Comparison of ENCODE assay signal across 8 cellular contexts in genomic region chr12:69238589-69239285, GRCh38. TPM values are rescaled to one million over a fixed set of nuclear protein-coding genes. Genes with fewer than 3 reads are reported as not detected.
DNase-seq lines count a peak whose midpoint lies in the region; TF ChIP-seq lines count a peak whose summit lies in the region.

No MANE protein-coding gene starts in this region.

- H3K36me3 Mint-ChIP-seq in activated CD4-positive, alpha-beta T cell treated with anti-CD3 and anti-CD28 coated beads, Interleukin-2, amount 10 ng/mL, durations not matched to agents 7 days and 5 days (ENCODE audit: low read depth), result peaks cover 20% of the 10 kb centered on the region
- H3K36me3 Mint-ChIP-seq in chondrocyte (ENCODE audit: low read depth), result no peaks in the 10 kb centered on the region
- peaks cover 7% of the 10 kb centered on the region for H3K36me3 Mint-ChIP-seq in neural crest cell (ENCODE audit: low read depth)

- no peak for DNase-seq in activated CD4-positive, alpha-beta T cell treated with anti-CD3 and anti-CD28 coated beads, Interleukin-2, amount 10 ng/mL, durations not matched to agents 7 days and 5 days
- no peak for DNase-seq in activated CD4-positive, alpha-beta T cell treated with anti-CD3 and anti-CD28 coated beads, Interleukin-2, amount 50 U/mL, for 4 hours
- DNase-seq in HuH-7.5 (ENCODE audit: low spot score), result peak; percentile 7
- no peak for DNase-seq in chondrocyte (ENCODE audit: low spot score)
- no peak for DNase-seq in neural crest cell (ENCODE audit: low read depth, low spot score)
- no peak for DNase-seq in NAMALWA (ENCODE audit: low spot score)
- DNase-seq in SIG-M5 treated with dmso at 0.1 percent for 504 hours (lab: John Stamatoyannopoulos, UW; ENCODE audit: unreplicated experiment), result no peak
- no peak for DNase-seq in middle frontal gyrus (ENCODE audit: extremely low spot score, low spot score)

- no peaks in the 10 kb centered on the region for H3K9me3 Mint-ChIP-seq in activated CD4-positive, alpha-beta T cell treated with anti-CD3 and anti-CD28 coated beads, Interleukin-2, amount 10 ng/mL, durations not matched to agents 7 days and 5 days
- no peaks in the 10 kb centered on the region for H3K9me3 Mint-ChIP-seq in chondrocyte (ENCODE audit: low read depth)
- no peaks in the 10 kb centered on the region for H3K9me3 Mint-ChIP-seq in neural crest cell

- H3K4me3 Mint-ChIP-seq in activated CD4-positive, alpha-beta T cell treated with anti-CD3 and anti-CD28 coated beads, Interleukin-2, amount 10 ng/mL, durations not matched to agents 7 days and 5 days, result peak overlapping the region; percentile 84
- H3K4me3 Mint-ChIP-seq in chondrocyte (ENCODE audit: unreplicated experiment), result peak overlapping the region; percentile 81
- H3K4me3 Mint-ChIP-seq in neural crest cell, result peak overlapping the region; percentile 87

- POLR2A ChIA-PET in activated CD4-positive, alpha-beta T cell treated with anti-CD3 and anti-CD28 coated beads, Interleukin-2, amount 10 ng/mL, durations not matched to agents 7 days and 5 days (lab: Charles Lee), result no interaction called here

- TF ChIP-seq CTCF in chondrocyte (IDR thresholded peaks at IDR 0.05), result no peak
- TF ChIP-seq CTCF in neural crest cell (conservative IDR thresholded peaks at IDR 0.05), result no peak

- peak overlapping the region; percentile 96 for H3K27ac Mint-ChIP-seq in activated CD4-positive, alpha-beta T cell treated with anti-CD3 and anti-CD28 coated beads, Interleukin-2, amount 10 ng/mL, durations not matched to agents 7 days and 5 days
- peak overlapping the region; percentile 92 for H3K27ac Mint-ChIP-seq in chondrocyte (ENCODE audit: unreplicated experiment)
- H3K27ac Mint-ChIP-seq in neural crest cell (ENCODE audit: unreplicated experiment), result peak overlapping the region; percentile 91

- H3K4me1 Mint-ChIP-seq in activated CD4-positive, alpha-beta T cell treated with anti-CD3 and anti-CD28 coated beads, Interleukin-2, amount 10 ng/mL, durations not matched to agents 7 days and 5 days, result peaks cover 45% of the 10 kb centered on the region
- peaks cover 39% of the 10 kb centered on the region for H3K4me1 Mint-ChIP-seq in chondrocyte (ENCODE audit: low read depth)
- H3K4me1 Mint-ChIP-seq in neural crest cell, result peaks cover 39% of the 10 kb centered on the region

- no peaks in the 10 kb centered on the region for H3K27me3 Mint-ChIP-seq in activated CD4-positive, alpha-beta T cell treated with anti-CD3 and anti-CD28 coated beads, Interleukin-2, amount 10 ng/mL, durations not matched to agents 7 days and 5 days
- H3K27me3 Mint-ChIP-seq in chondrocyte (ENCODE audit: low read depth) (no peaks in the 10 kb centered on the region), neural crest cell (ENCODE audit: low read depth) (no peaks in the 10 kb centered on the region)

- CTCF ChIA-PET in activated CD4-positive, alpha-beta T cell treated with anti-CD3 and anti-CD28 coated beads, Interleukin-2, amount 10 ng/mL, durations not matched to agents 7 days and 5 days (lab: Charles Lee), result interaction anchor here (0.6 kb wide), 1 partner anchor 139 kb away, joined by 3 read pairs; no protein-coding TSS in a partner anchor

RNA-seq across cellular contexts. Expression of gene CPSF6, which starts 0.6 kb away (rescaled TPM):
- 10 to 100 TPM; 94.4 to 97.4 TPM for total RNA-seq in activated CD4-positive, alpha-beta T cell treated with anti-CD3 and anti-CD28 coated beads, Interleukin-2, amount 10 ng/mL, durations not matched to agents 7 days and 5 days
- 50.3 to 55.9 TPM (median 51.6 TPM) in 3 replicates for total RNA-seq in chondrocyte
- 172 and 190 TPM in 2 replicates for total RNA-seq in neural crest cell
